In the genomic region with DNA sequence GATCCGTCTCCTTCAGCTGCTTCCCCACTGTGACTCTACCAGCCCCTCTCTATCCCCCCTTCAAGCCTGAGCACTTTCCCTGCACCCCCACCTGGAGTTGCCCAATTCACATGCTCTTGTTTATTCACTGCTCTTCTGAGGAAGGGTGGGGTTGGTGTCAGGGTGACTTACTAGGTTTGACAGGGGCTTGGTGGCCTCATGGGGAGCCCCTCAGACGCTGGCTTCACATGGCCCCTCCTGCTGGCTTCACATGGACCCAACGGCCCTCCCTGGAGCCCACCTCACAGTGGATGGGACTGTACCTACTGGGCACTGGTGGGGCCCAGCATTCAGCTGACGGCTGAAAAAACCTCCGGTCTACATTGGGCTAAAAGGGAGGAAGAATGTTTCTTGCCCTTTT, we compare ENCODE assay signal across 11 cellular contexts. TPM values are rescaled to one million over a fixed set of nuclear protein-coding genes. Genes with fewer than 3 reads are reported as not detected.
DNase-seq lines count a peak whose midpoint lies in the region; ATAC-seq and TF ChIP-seq lines count a peak whose summit lies in the region.
"Had no signal": no experiment of that assay in that cellular context is flagged by ENCODE, and none has a peak within 500 bp of the region (broad histone marks: within the 10 kb centered on the region; RNA-seq: fewer than 3 reads in every experiment).

No MANE protein-coding gene starts in this region.

- H2AK5ac ChIP-seq in trophoblast cell (ENCODE audit: low read length) = no peak overlapping the region

- no peak overlapping the region for H3K9ac ChIP-seq in trophoblast cell (ENCODE audit: low read length)

- no peak overlapping the region for H3K4ac ChIP-seq in trophoblast cell (ENCODE audit: low read depth, low read length)

- intact Hi-C loops in CD14-positive monocyte (cut with micrococcal nuclease) (loop anchor here (5.0 to 10.0 kb wide), 4 partner anchors 42 to 700 kb away; partner anchors contain the start of gene FOSL2 (in 1 of the 2)), A673 (cut with micrococcal nuclease; ENCODE audit: unreplicated experiment) (loop anchor here (1.0 kb wide), 2 partner anchors 641 to 697 kb away; no protein-coding TSS in a partner anchor)
- intact Hi-C loops in dendritic cell treated with granulocyte-macrophage colony-stimulating factor and Interleukin-4, amounts not matched to agents 40 ng/mL and 50 ng/mL, for 4 days (cut with micrococcal nuclease) = loop anchor here (2.0 to 10.0 kb wide), 3 partner anchors 140 to 697 kb away; partner anchors contain the start of genes BABAM2 and RBKS

- DNase-seq in CD14-positive monocyte (ENCODE audit: low spot score) = no peak
- DNase-seq in HL-60 (ENCODE audit: low read depth in 1 of 2, low spot score in 1 of 2) = no peak
- no peak for DNase-seq in trophoblast cell
- DNase-seq in stimulated activated CD4-positive, alpha-beta T cell treated with anti-CD3 and anti-CD28 coated beads, Interleukin-2, amount 100 ng/mL, for 48 hours = no peak
- no peak for DNase-seq in A673 (ENCODE audit: low spot score)
- DNase-seq: GOT3, NCI-H1105 treated with DMSO at 0.1 percent for 48 hours had no signal

- no peak overlapping the region for H3K23ac ChIP-seq in trophoblast cell (ENCODE audit: low read length)

- peaks cover 2% of the 10 kb centered on the region for H3K9me3 ChIP-seq in trophoblast cell (ENCODE audit: insufficient read depth, low read depth, low read length)
- H3K9me3 ChIP-seq in A673 (ENCODE audit: low read depth, low read length, poor library complexity, severe bottlenecking) = no peaks in the 10 kb centered on the region
- H3K9me3 ChIP-seq: SJCRH30 had no signal

- no peaks in the 10 kb centered on the region for H3K27me3 ChIP-seq in HL-60 (ENCODE audit: insufficient read depth, poor library complexity, severe bottlenecking)
- no peaks in the 10 kb centered on the region for H3K27me3 ChIP-seq in trophoblast cell (ENCODE audit: insufficient read depth, low read length)
- H3K27me3 ChIP-seq in A673 (replicated peaks; ENCODE audit: insufficient read depth, low read depth, low read length, poor library complexity) = no peaks in the 10 kb centered on the region
- H3K27me3 ChIP-seq: SJCRH30 had no signal

- H3K4me3 ChIP-seq in HL-60 (replicated peaks; ENCODE audit: insufficient read depth, low read length) (no peak overlapping the region), trophoblast cell (ENCODE audit: low read depth, low read length) (no peak overlapping the region), A673 (ENCODE audit: low read depth, low read length, poor library complexity, severe bottlenecking) (no peak overlapping the region)
- H3K4me3 ChIP-seq: GM12878, SJCRH30 had no signal

- no TSS peak for BruUV-seq in A673 (replicated peaks; lab: Mats Ljungman, UMichigan)

- H3K36me3 Mint-ChIP-seq in CD14-positive monocyte = no peaks in the 10 kb centered on the region
- no peaks in the 10 kb centered on the region for H3K36me3 Mint-ChIP-seq in dendritic cell treated with granulocyte-macrophage colony-stimulating factor and Interleukin-4, amounts not matched to agents 40 ng/mL and 50 ng/mL, for 4 days (ENCODE audit: low read depth)

- whole genome bisulfite sequencing in trophoblast cell (ENCODE audit: extremely low coverage, insufficient coverage, insufficient read length) = no CpG with 5 or more reads among the region's 5 CpGs

- H3K4me3 Mint-ChIP-seq in CD14-positive monocyte = no peak overlapping the region
- H3K4me3 Mint-ChIP-seq in dendritic cell treated with granulocyte-macrophage colony-stimulating factor and Interleukin-4, amounts not matched to agents 40 ng/mL and 50 ng/mL, for 4 days = no peak overlapping the region

- TF ChIP-seq CTCF in CD14-positive monocyte (IDR thresholded peaks at IDR 0.05) (no peak), HL-60 (IDR thresholded peaks at IDR 0.05; ENCODE audit: insufficient read depth, low read length) (no peak), A673 (conservative IDR thresholded peaks at IDR 0.05; ENCODE audit: low read depth, low read length) (no peak)

- H4K91ac ChIP-seq in trophoblast cell (ENCODE audit: low read depth, low read length) = peak overlapping the region; percentile 42

- H4K8ac ChIP-seq in trophoblast cell (ENCODE audit: low read depth, low read length) = no peak overlapping the region

- peaks cover 2% of the 10 kb centered on the region for H3K79me2 ChIP-seq in trophoblast cell (ENCODE audit: control insufficient read depth, insufficient read depth, low read length, poor library complexity)

- H3K27ac ChIP-seq in HL-60 (replicated peaks) (peak overlapping the region; percentile 11; the same call in 1 of the 2 replicates), trophoblast cell (ENCODE audit: low read depth, low read length) (no peak overlapping the region), A673 (ENCODE audit: low read depth, low read length, poor library complexity, severe bottlenecking) (no peak overlapping the region)
- H3K27ac ChIP-seq: SJCRH30 had no signal

- H3K4me2 ChIP-seq in trophoblast cell (ENCODE audit: low read length) = no peak overlapping the region

- no peak overlapping the region for H2BK120ac ChIP-seq in trophoblast cell (ENCODE audit: insufficient read depth, low read length, poor library complexity)

- peaks cover 5% of the 10 kb centered on the region for H3K79me1 ChIP-seq in trophoblast cell (ENCODE audit: low read length)

- no peak overlapping the region for H2BK5ac ChIP-seq in trophoblast cell (ENCODE audit: low read depth, low read length, poor library complexity)

- POLR2A ChIA-PET in A673 (lab: Charles Lee; ENCODE audit: low non-redundant PET) = no interaction called here

- H3K4me1 ChIP-seq in trophoblast cell (ENCODE audit: control insufficient read depth in 1 of 2, insufficient read depth in 2 of 2, low read length in 2 of 2) (peaks cover 3 to 11% of the 10 kb centered on the region in 2 experiments), A673 (ENCODE audit: insufficient read depth, low read length, poor library complexity, severe bottlenecking) (no peaks in the 10 kb centered on the region)

- no peak overlapping the region for H3K18ac ChIP-seq in trophoblast cell (ENCODE audit: low read length)

- no peak overlapping the region for H2AFZ ChIP-seq in trophoblast cell (ENCODE audit: insufficient read depth, low read length, poor library complexity)

- ATAC-seq in HG02970 (IDR thresholded peaks at IDR 0.05; ENCODE audit: low FRiP score, unreplicated experiment) = no peak

- no peaks in the 10 kb centered on the region for H3K36me3 ChIP-seq in trophoblast cell (ENCODE audit: control insufficient read depth in 1 of 2, insufficient read depth in 2 of 2, low read length in 2 of 2)
- H3K36me3 ChIP-seq in A673 (ENCODE audit: insufficient read depth, low read length, poor library complexity, severe bottlenecking) = no peaks in the 10 kb centered on the region
- H3K36me3 ChIP-seq: SJCRH30 had no signal

- H2BK12ac ChIP-seq in trophoblast cell (ENCODE audit: low read length) = peak overlapping the region; percentile 52

- H3K27ac Mint-ChIP-seq in CD14-positive monocyte = peak overlapping the region; percentile 23 to 93 (median 65)
- peak overlapping the region; percentile 83 for H3K27ac Mint-ChIP-seq in dendritic cell treated with granulocyte-macrophage colony-stimulating factor and Interleukin-4, amounts not matched to agents 40 ng/mL and 50 ng/mL, for 4 days

- H3K9me3 Mint-ChIP-seq in CD14-positive monocyte = peaks cover 0 to 4% (median 2%) of the 10 kb centered on the region in 7 donors
- no peaks in the 10 kb centered on the region for H3K9me3 Mint-ChIP-seq in dendritic cell treated with granulocyte-macrophage colony-stimulating factor and Interleukin-4, amounts not matched to agents 40 ng/mL and 50 ng/mL, for 4 days

- CTCF ChIA-PET in A673 (lab: Charles Lee) = interaction anchor here (1.3 kb wide), 1 partner anchor 698 kb away, joined by 5 read pairs; no protein-coding TSS in a partner anchor

- no peak overlapping the region for H4K12ac ChIP-seq in trophoblast cell (ENCODE audit: low read depth, low read length)

- H3K4me1 Mint-ChIP-seq in CD14-positive monocyte = peaks cover 47% of the 10 kb centered on the region
- peaks cover 39% of the 10 kb centered on the region for H3K4me1 Mint-ChIP-seq in dendritic cell treated with granulocyte-macrophage colony-stimulating factor and Interleukin-4, amounts not matched to agents 40 ng/mL and 50 ng/mL, for 4 days (ENCODE audit: low read depth)

- peak overlapping the region; percentile 40 for H3K14ac ChIP-seq in trophoblast cell (ENCODE audit: low read length)

- no peaks in the 10 kb centered on the region for H3K27me3 Mint-ChIP-seq in CD14-positive monocyte (ENCODE audit: low read depth in 3 of 3)
- no peaks in the 10 kb centered on the region for H3K27me3 Mint-ChIP-seq in dendritic cell treated with granulocyte-macrophage colony-stimulating factor and Interleukin-4, amounts not matched to agents 40 ng/mL and 50 ng/mL, for 4 days

RNA-seq across cellular contexts. Expression of gene MRPL33, which starts 16.7 kb away (rescaled TPM):
- 100 to 1,000 TPM; 331 to 341 TPM for polyA plus RNA-seq in CD14-positive monocyte
- polyA plus RNA-seq in trophoblast cell (2013) = 276 and 290 TPM in 2 replicates
- total RNA-seq in A673 (2021) = 55.4 and 68.1 TPM in 2 replicates
